Comparison of ENCODE assay signal across 9 cellular contexts in genomic region chr11:65559535-65559934, GRCh38. TPM values are rescaled to one million over a fixed set of nuclear protein-coding genes. Genes with fewer than 3 reads are reported as not detected.
DNase-seq lines count a peak whose midpoint lies in the region; ATAC-seq and TF ChIP-seq lines count a peak whose summit lies in the region.
"Had no signal": no experiment of that assay in that cellular context is flagged by ENCODE, and none has a peak within 500 bp of the region (broad histone marks: within the 10 kb centered on the region; RNA-seq: fewer than 3 reads in every experiment).

No MANE protein-coding gene starts in this region.

- TF ChIP-seq CTCF in breast epithelium (IDR thresholded peaks at IDR 0.05) (no peak), MCF 10A (IDR thresholded peaks at IDR 0.05; ENCODE audit: unreplicated experiment) (no peak), brain microvascular endothelial cell (IDR thresholded peaks at IDR 0.05; ENCODE audit: low read depth, low read length, missing control alignments) (no peak), uterus (IDR thresholded peaks at IDR 0.05) (no peak), lower leg skin (IDR thresholded peaks at IDR 0.05) (no peak)

- no peaks in the 10 kb centered on the region for H3K27me3 ChIP-seq in breast epithelium
- H3K27me3 ChIP-seq in brain microvascular endothelial cell (replicated peaks) = no peaks in the 10 kb centered on the region
- no peaks in the 10 kb centered on the region for H3K27me3 ChIP-seq in naive thymus-derived CD4-positive, alpha-beta T cell (ENCODE audit: control insufficient read depth in 2 of 2, insufficient read depth in 2 of 2, low read length in 2 of 2)
- no peaks in the 10 kb centered on the region for H3K27me3 ChIP-seq in uterus

- 38 to 65% methylated on average over 2 to 5 of the region's 5 CpGs for WGBS in lower leg skin, 2 donors

- no peaks in the 10 kb centered on the region for H3K9me3 Mint-ChIP-seq in MCF 10A (ENCODE audit: unreplicated experiment)
- no peaks in the 10 kb centered on the region for H3K9me3 Mint-ChIP-seq in naive thymus-derived CD4-positive, alpha-beta T cell

- CTCF ChIA-PET in MCF 10A (lab: Yijun Ruan, JAX) = interaction anchor here (2.5 to 5.5 kb wide), 3 partner anchors 8 to 19 kb away, joined by 10 to 35 read pairs (median 17); partner anchors contain the start of gene FAM89B
- CTCF ChIA-PET in naive thymus-derived CD4-positive, alpha-beta T cell (lab: Charles Lee) = interaction anchor here (0.6 to 2.0 kb wide), 6 partner anchors 11 to 668 kb away, joined by 3 to 8 read pairs (median 4); partner anchors contain the start of gene ZNRD2

- DNase-seq in breast epithelium (ENCODE audit: low spot score in 2 of 2) = no peak
- no peak for DNase-seq in MCF 10A (ENCODE audit: unreplicated experiment)
- no peak for DNase-seq in brain microvascular endothelial cell
- DNase-seq in naive thymus-derived CD4-positive, alpha-beta T cell = no peak
- no peak for DNase-seq in uterus
- DNase-seq in left lobe of liver (ENCODE audit: low spot score) = no peak
- no peak for DNase-seq in lower leg skin (ENCODE audit: low spot score in 2 of 2)
- DNase-seq in HuH-7 (ENCODE audit: low spot score) = no peak
- DNase-seq: NCI-H526 treated with DMSO at 0.1 percent for 48 hours had no signal

- peaks cover 29 to 38% of the 10 kb centered on the region in 2 donors for H3K4me1 ChIP-seq in breast epithelium
- peaks cover 20 to 52% of the 10 kb centered on the region in 2 donors for H3K4me1 ChIP-seq in naive thymus-derived CD4-positive, alpha-beta T cell (ENCODE audit: control insufficient read depth in 2 of 2, insufficient read depth in 2 of 2, low read length in 2 of 2)
- H3K4me1 ChIP-seq in uterus = peaks cover 4 to 20% of the 10 kb centered on the region in 2 donors

- BruUV-seq in MCF 10A (replicated peaks; lab: Mats Ljungman, UMichigan) = no TSS peak

- H3K36me3 Mint-ChIP-seq in MCF 10A (ENCODE audit: insufficient read depth, unreplicated experiment) = no peaks in the 10 kb centered on the region
- H3K36me3 Mint-ChIP-seq in naive thymus-derived CD4-positive, alpha-beta T cell = no peaks in the 10 kb centered on the region

- POLR2A ChIA-PET in MCF 10A (lab: Yijun Ruan, JAX) = interaction anchor here (0.5 to 3.2 kb wide), 11 partner anchors 10 to 258 kb away, joined by 3 to 24 read pairs (median 5); partner anchors contain the start of genes EHBP1L1, FAM89B, MALAT1 and PCNX3
- POLR2A ChIA-PET in naive thymus-derived CD4-positive, alpha-beta T cell (lab: Charles Lee) = interaction anchor here (0.6 to 10.2 kb wide), 9 partner anchors 12 to 794 kb away, joined by 3 to 186 read pairs (median 4); partner anchors contain the start of genes EHBP1L1, FAM89B and ZNRD2

- TF ChIP-seq POLR2A in breast epithelium (IDR thresholded peaks at IDR 0.05) (no peak), uterus (IDR thresholded peaks at IDR 0.05) (no peak), lower leg skin (IDR thresholded peaks at IDR 0.05) (no peak)

- no peaks in the 10 kb centered on the region for H3K9me3 ChIP-seq in breast epithelium
- no peaks in the 10 kb centered on the region for H3K9me3 ChIP-seq in naive thymus-derived CD4-positive, alpha-beta T cell (ENCODE audit: control insufficient read depth in 2 of 3, low read length in 3 of 3)
- no peaks in the 10 kb centered on the region for H3K9me3 ChIP-seq in uterus

- no peak overlapping the region for H3K27ac Mint-ChIP-seq in MCF 10A (ENCODE audit: low read depth, unreplicated experiment)
- peak overlapping the region in 8 of 9 donors; percentile 68 to 95 (median 88) for H3K27ac Mint-ChIP-seq in naive thymus-derived CD4-positive, alpha-beta T cell

- H3K27ac ChIP-seq in breast epithelium = peak overlapping the region; percentile 99
- peak overlapping the region; percentile 89 for H3K27ac ChIP-seq in brain microvascular endothelial cell
- H3K27ac ChIP-seq in naive thymus-derived CD4-positive, alpha-beta T cell (ENCODE audit: low read depth, low read length) = peak overlapping the region; percentile 89
- peak overlapping the region; percentile 99 to 100 for H3K27ac ChIP-seq in uterus

- H3K4me1 Mint-ChIP-seq in MCF 10A (ENCODE audit: insufficient read depth, unreplicated experiment) = peaks cover 47% of the 10 kb centered on the region
- H3K4me1 Mint-ChIP-seq in naive thymus-derived CD4-positive, alpha-beta T cell = peaks cover 42 to 70% (median 57%) of the 10 kb centered on the region in 7 donors

- H3K4me3 ChIP-seq in breast epithelium = no peak overlapping the region
- no peak overlapping the region for H3K4me3 ChIP-seq in brain microvascular endothelial cell (ENCODE audit: low read depth, low read length)
- no peak overlapping the region for H3K4me3 ChIP-seq in naive thymus-derived CD4-positive, alpha-beta T cell (ENCODE audit: low read length)
- H3K4me3 ChIP-seq in uterus = no peak overlapping the region
- H3K4me3 ChIP-seq in lower leg skin (ENCODE audit: low read depth, poor library complexity, severe bottlenecking) = no peak overlapping the region

- H3K27me3 Mint-ChIP-seq in MCF 10A (ENCODE audit: insufficient read depth, unreplicated experiment) = no peaks in the 10 kb centered on the region
- H3K27me3 Mint-ChIP-seq in naive thymus-derived CD4-positive, alpha-beta T cell = no peaks in the 10 kb centered on the region

- no peak for ATAC-seq in naive thymus-derived CD4-positive, alpha-beta T cell
- no peak for ATAC-seq in left lobe of liver

- intact Hi-C loops in breast epithelium (cut with DNase I; ENCODE audit: low total_unique reads) = no loop called here
- intact Hi-C loops in MCF 10A (cut with micrococcal nuclease) = no loop called here
- intact Hi-C loops in naive thymus-derived CD4-positive, alpha-beta T cell (cut with micrococcal nuclease) = no loop called here
- intact Hi-C loops in uterus (cut with DNase I; ENCODE audit: low total_unique reads) = no loop called here
- intact Hi-C loops in lower leg skin (cut with DNase I; ENCODE audit: low total_unique reads) = no loop called here

- H3K36me3 ChIP-seq in breast epithelium (no peaks in the 10 kb centered on the region), brain microvascular endothelial cell (replicated peaks) (no peaks in the 10 kb centered on the region), uterus (no peaks in the 10 kb centered on the region)
- no peaks in the 10 kb centered on the region for H3K36me3 ChIP-seq in naive thymus-derived CD4-positive, alpha-beta T cell (ENCODE audit: control insufficient read depth in 2 of 3, insufficient read depth in 3 of 3, low read length in 3 of 3)

- no peak overlapping the region for H3K4me3 Mint-ChIP-seq in MCF 10A (ENCODE audit: unreplicated experiment)
- peak overlapping the region; percentile 1 to 98 (median 79) for H3K4me3 Mint-ChIP-seq in naive thymus-derived CD4-positive, alpha-beta T cell

- in situ Hi-C loops in brain microvascular endothelial cell (cut with HindIII; ENCODE audit: low pct_ligation_motif_present, low sequenced_read_pairs) = no loop called here

RNA-seq across cellular contexts. Expression of gene LTBP3, which starts 1.4 kb away (rescaled TPM):
- total RNA-seq in breast epithelium = 10 to 100 TPM; 63.0 to 98.9 (median 95.7) TPM
- 10.6 and 11.0 TPM in 2 replicates for total RNA-seq in MCF 10A (2022)
- 100 to 1,000 TPM in 4 of 5 experiments, 10 to 100 TPM in 1; 91.4 to 288 (median 280) TPM for total RNA-seq in naive thymus-derived CD4-positive, alpha-beta T cell
- polyA plus RNA-seq in naive thymus-derived CD4-positive, alpha-beta T cell = 10 to 100 TPM; 18.7 to 41.2 TPM
- 100 to 1,000 TPM; 131 to 240 (median 217) TPM for total RNA-seq in uterus
- 42.3 TPM for total RNA-seq in left lobe of liver
- 100 to 1,000 TPM in 2 of 4 donors, 10 to 100 TPM in 2; 71.9 to 113 (median 100) TPM for total RNA-seq in lower leg skin

RNA-seq across cellular contexts. Expression of gene ZNRD2, which starts 10.7 kb away (rescaled TPM):
- total RNA-seq in breast epithelium (10 to 100 TPM; 48.9 to 60.0 (median 59.4) TPM), MCF 10A (2022) (65.4 and 68.5 TPM in 2 replicates), uterus (10 to 100 TPM; 12.3 to 42.6 (median 31.6) TPM), left lobe of liver (17.0 TPM), lower leg skin (10 to 100 TPM; 41.9 to 62.9 (median 50.6) TPM)
- 10 to 100 TPM; 29.1 to 40.9 (median 32.9) TPM for total RNA-seq in naive thymus-derived CD4-positive, alpha-beta T cell
- polyA plus RNA-seq in naive thymus-derived CD4-positive, alpha-beta T cell = 10 to 100 TPM; 82.6 to 86.0 TPM

RNA-seq across cellular contexts. Expression of gene FAM89B, which starts 12.8 kb away (rescaled TPM):
- total RNA-seq in breast epithelium (10 to 100 TPM; 37.4 to 51.4 (median 40.8) TPM), MCF 10A (2022) (16.7 and 21.6 TPM in 2 replicates), uterus (10 to 100 TPM; 13.9 to 83.0 (median 40.8) TPM), left lobe of liver (19.0 TPM), lower leg skin (10 to 100 TPM; 57.8 to 73.3 (median 61.2) TPM)
- total RNA-seq in naive thymus-derived CD4-positive, alpha-beta T cell = 10 to 100 TPM; 33.0 to 59.7 (median 45.3) TPM
- polyA plus RNA-seq in naive thymus-derived CD4-positive, alpha-beta T cell = 100 to 1,000 TPM in 1 of 2 donors, 10 to 100 TPM in 1; 87.7 to 115 TPM

RNA-seq across cellular contexts. Expression of gene EHBP1L1, which starts 16.3 kb away (rescaled TPM):
- 10 to 100 TPM; 28.0 to 68.8 (median 33.4) TPM for total RNA-seq in breast epithelium
- 31.3 and 40.6 TPM in 2 replicates for total RNA-seq in MCF 10A (2022)
- 100 to 1,000 TPM; 108 to 207 (median 128) TPM for total RNA-seq in naive thymus-derived CD4-positive, alpha-beta T cell
- polyA plus RNA-seq in naive thymus-derived CD4-positive, alpha-beta T cell = 10 to 100 TPM; 12.3 to 14.2 TPM
- total RNA-seq in uterus = 100 to 1,000 TPM in 1 of 4 donors, 10 to 100 TPM in 3; 44.2 to 159 (median 69.5) TPM
- 13.5 TPM for total RNA-seq in left lobe of liver
- total RNA-seq in lower leg skin = 10 to 100 TPM; 40.5 to 71.0 (median 57.3) TPM

RNA-seq across cellular contexts. Expression of gene SCYL1, which starts 34.7 kb away (rescaled TPM):
- total RNA-seq in breast epithelium (10 to 100 TPM; 74.1 to 83.4 (median 83.2) TPM), MCF 10A (2022) (70.9 and 75.5 TPM in 2 replicates), uterus (100 to 1,000 TPM in 1 of 4 donors, 10 to 100 TPM in 3; 28.8 to 101 (median 70.1) TPM), left lobe of liver (67.6 TPM), lower leg skin (100 to 1,000 TPM in 1 of 4 donors, 10 to 100 TPM in 3; 73.1 to 103 (median 89.5) TPM)
- 10 to 100 TPM; 63.2 to 79.8 (median 70.4) TPM for total RNA-seq in naive thymus-derived CD4-positive, alpha-beta T cell
- 10 to 100 TPM; 27.0 to 69.1 TPM for polyA plus RNA-seq in naive thymus-derived CD4-positive, alpha-beta T cell
